ENCODE assay signal across 34 cellular contexts in the genomic region with DNA sequence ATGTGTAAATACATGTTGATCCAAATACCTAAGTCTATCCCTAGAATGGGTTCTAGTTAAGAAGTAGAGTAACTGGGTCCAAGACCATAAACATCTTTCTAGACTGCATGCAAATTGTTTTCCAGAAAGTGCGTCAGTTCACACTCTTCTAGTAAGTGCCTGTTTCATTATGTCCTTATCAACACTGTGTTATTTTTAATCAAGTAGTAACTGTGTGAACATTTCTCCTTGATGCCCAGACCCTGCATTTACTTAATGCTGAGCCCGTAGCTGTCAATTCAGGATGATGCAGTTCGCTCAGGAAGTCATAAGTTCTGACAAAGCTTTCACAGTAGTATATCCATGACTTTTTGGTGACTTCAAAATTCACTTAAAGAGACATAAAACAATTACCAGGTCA.
"Had no signal": no experiment of that assay in that cellular context is flagged by ENCODE, and none has a peak within 500 bp of the region (broad histone marks: within the 10 kb centered on the region; RNA-seq: fewer than 3 reads in every experiment).

No MANE protein-coding gene starts in this region.

- ATAC-seq: activated naive CD4-positive, alpha-beta T cell treated with anti-CD3 and anti-CD28 coated beads, Interleukin-2, amount 50 U/mL, for 72 hours; activated naive CD8-positive, alpha-beta T cell treated with anti-CD3 and anti-CD28 coated beads, Interleukin-2, amount 50 U/mL, for 24 hours; activated T-cell treated with anti-CD3 and anti-CD28 coated beads, Interleukin-2, amount 50 U/mL, for 4 hours; activated T-cell treated with anti-CD3 and anti-CD28 coated beads, Interleukin-2, amount 50 U/mL, for 72 hours; activated T-helper 17 cell treated with anti-CD3 and anti-CD28 coated beads, Interleukin-2, amount 50 U/mL, for 72 hours; body of pancreas had no signal

- H3K9me3 Mint-ChIP-seq: activated naive CD4-positive, alpha-beta T cell treated with anti-CD3 and anti-CD28 coated beads for 36 hours; activated naive CD4-positive, alpha-beta T cell treated with anti-CD3 and anti-CD28 coated beads, Interleukin-2, amount 10 ng/mL, durations not matched to agents 7 days and 5 days; activated naive CD4-positive, alpha-beta T cell treated with anti-CD3 and anti-CD28 coated beads, Interleukin-2, amount 50 U/mL, for 24 hours; activated naive CD4-positive, alpha-beta T cell treated with anti-CD3 and anti-CD28 coated beads, Interleukin-2, amount 50 U/mL, for 72 hours; activated naive CD8-positive, alpha-beta T cell treated with anti-CD3 and anti-CD28 coated beads for 36 hours; activated naive CD8-positive, alpha-beta T cell treated with anti-CD3 and anti-CD28 coated beads, Interleukin-2, amount 10 ng/mL, durations not matched to agents 7 days and 5 days; activated naive CD8-positive, alpha-beta T cell treated with anti-CD3 and anti-CD28 coated beads, Interleukin-2, amount 50 U/mL, for 24 hours; activated T-cell treated with anti-CD3 and anti-CD28 coated beads, Interleukin-2, amount 50 U/mL, for 24 hours; activated T-cell treated with anti-CD3 and anti-CD28 coated beads, Interleukin-2, amount 50 U/mL, for 4 hours; activated T-cell treated with anti-CD3 and anti-CD28 coated beads, Interleukin-2, amount 50 U/mL, for 72 hours; activated T-helper 1 cell treated with anti-CD3 and anti-CD28 coated beads, Interleukin-12 subunit alpha, Interleukin-12 subunit beta, Interleukin-2, Interleukin-4 antibody, amounts not matched to agents 30 ng/mL and 10 ng/mL and 1 ng/mL, durations not matched to agents 14 hours and 24 hours and 36 hours; activated T-helper 17 cell treated with anti-CD3 and anti-CD28 coated beads, Interleukin-2, amount 50 U/mL, for 72 hours; activated T-helper 2 cell treated with anti-CD3 and anti-CD28 coated beads, Interferon-gamma antibody, Interleukin-2, Interleukin-4, amounts not matched to agents 10 μg/mL and 5 μg/mL and 100 μg/mL, durations not matched to agents 14 hours and 24 hours and 36 hours; brain; central memory CD8-positive, alpha-beta T cell had no signal

- H3K27ac Mint-ChIP-seq: activated naive CD4-positive, alpha-beta T cell treated with anti-CD3 and anti-CD28 coated beads for 36 hours; activated naive CD4-positive, alpha-beta T cell treated with anti-CD3 and anti-CD28 coated beads, Interleukin-2, amount 10 ng/mL, durations not matched to agents 7 days and 5 days; activated naive CD4-positive, alpha-beta T cell treated with anti-CD3 and anti-CD28 coated beads, Interleukin-2, amount 50 U/mL, for 24 hours; activated naive CD4-positive, alpha-beta T cell treated with anti-CD3 and anti-CD28 coated beads, Interleukin-2, amount 50 U/mL, for 72 hours; activated naive CD8-positive, alpha-beta T cell; activated naive CD8-positive, alpha-beta T cell treated with anti-CD3 and anti-CD28 coated beads for 36 hours; activated naive CD8-positive, alpha-beta T cell treated with anti-CD3 and anti-CD28 coated beads, Interleukin-2, amount 10 ng/mL, durations not matched to agents 7 days and 5 days; activated naive CD8-positive, alpha-beta T cell treated with anti-CD3 and anti-CD28 coated beads, Interleukin-2, amount 50 U/mL, for 24 hours; activated T-cell treated with anti-CD3 and anti-CD28 coated beads, Interleukin-2, amount 50 U/mL, for 24 hours; activated T-cell treated with anti-CD3 and anti-CD28 coated beads, Interleukin-2, amount 50 U/mL, for 72 hours; activated T-helper 1 cell treated with anti-CD3 and anti-CD28 coated beads, Interleukin-12 subunit alpha, Interleukin-12 subunit beta, Interleukin-2, Interleukin-4 antibody, amounts not matched to agents 30 ng/mL and 10 ng/mL and 1 ng/mL, durations not matched to agents 14 hours and 24 hours and 36 hours; activated T-helper 17 cell treated with anti-CD3 and anti-CD28 coated beads, Interleukin-2, amount 50 U/mL, for 72 hours; activated T-helper 2 cell treated with anti-CD3 and anti-CD28 coated beads, Interferon-gamma antibody, Interleukin-2, Interleukin-4, amounts not matched to agents 10 μg/mL and 5 μg/mL and 100 μg/mL, durations not matched to agents 14 hours and 24 hours and 36 hours; brain had no signal

- H3K27me3 Mint-ChIP-seq: activated naive CD4-positive, alpha-beta T cell treated with anti-CD3 and anti-CD28 coated beads, Interleukin-2, amount 10 ng/mL, durations not matched to agents 7 days and 5 days; activated naive CD8-positive, alpha-beta T cell; activated naive CD8-positive, alpha-beta T cell treated with anti-CD3 and anti-CD28 coated beads for 36 hours; activated naive CD8-positive, alpha-beta T cell treated with anti-CD3 and anti-CD28 coated beads, Interleukin-2, amount 10 ng/mL, durations not matched to agents 7 days and 5 days; activated T-cell treated with anti-CD3 and anti-CD28 coated beads, Interleukin-2, amount 50 U/mL, for 24 hours; activated T-helper 17 cell treated with anti-CD3 and anti-CD28 coated beads, Interleukin-2, amount 50 U/mL, for 72 hours; central memory CD8-positive, alpha-beta T cell had no signal

- H3K4me1 Mint-ChIP-seq: activated naive CD4-positive, alpha-beta T cell treated with anti-CD3 and anti-CD28 coated beads, Interleukin-2, amount 10 ng/mL, durations not matched to agents 7 days and 5 days; activated naive CD4-positive, alpha-beta T cell treated with anti-CD3 and anti-CD28 coated beads, Interleukin-2, amount 50 U/mL, for 24 hours; activated naive CD8-positive, alpha-beta T cell treated with anti-CD3 and anti-CD28 coated beads for 36 hours; activated naive CD8-positive, alpha-beta T cell treated with anti-CD3 and anti-CD28 coated beads, Interleukin-2, amount 10 ng/mL, durations not matched to agents 7 days and 5 days; activated naive CD8-positive, alpha-beta T cell treated with anti-CD3 and anti-CD28 coated beads, Interleukin-2, amount 50 U/mL, for 24 hours; activated T-helper 17 cell treated with anti-CD3 and anti-CD28 coated beads, Interleukin-2, amount 50 U/mL, for 72 hours; central memory CD8-positive, alpha-beta T cell had no signal

- H3K4me3 Mint-ChIP-seq: activated naive CD4-positive, alpha-beta T cell treated with anti-CD3 and anti-CD28 coated beads for 36 hours; activated naive CD4-positive, alpha-beta T cell treated with anti-CD3 and anti-CD28 coated beads, Interleukin-2, amount 10 ng/mL, durations not matched to agents 7 days and 5 days; activated naive CD4-positive, alpha-beta T cell treated with anti-CD3 and anti-CD28 coated beads, Interleukin-2, amount 50 U/mL, for 24 hours; activated naive CD8-positive, alpha-beta T cell; activated naive CD8-positive, alpha-beta T cell treated with anti-CD3 and anti-CD28 coated beads for 36 hours; activated naive CD8-positive, alpha-beta T cell treated with anti-CD3 and anti-CD28 coated beads, Interleukin-2, amount 10 ng/mL, durations not matched to agents 7 days and 5 days; activated naive CD8-positive, alpha-beta T cell treated with anti-CD3 and anti-CD28 coated beads, Interleukin-2, amount 50 U/mL, for 24 hours; activated T-cell treated with anti-CD3 and anti-CD28 coated beads, Interleukin-2, amount 50 U/mL, for 24 hours; activated T-cell treated with anti-CD3 and anti-CD28 coated beads, Interleukin-2, amount 50 U/mL, for 4 hours; activated T-cell treated with anti-CD3 and anti-CD28 coated beads, Interleukin-2, amount 50 U/mL, for 72 hours; activated T-helper 1 cell treated with anti-CD3 and anti-CD28 coated beads, Interleukin-12 subunit alpha, Interleukin-12 subunit beta, Interleukin-2, Interleukin-4 antibody, amounts not matched to agents 30 ng/mL and 10 ng/mL and 1 ng/mL, durations not matched to agents 14 hours and 24 hours and 36 hours; activated T-helper 17 cell treated with anti-CD3 and anti-CD28 coated beads, Interleukin-2, amount 50 U/mL, for 72 hours; brain; central memory CD8-positive, alpha-beta T cell had no signal

- H3K36me3 Mint-ChIP-seq: activated naive CD4-positive, alpha-beta T cell treated with anti-CD3 and anti-CD28 coated beads, Interleukin-2, amount 10 ng/mL, durations not matched to agents 7 days and 5 days; activated naive CD4-positive, alpha-beta T cell treated with anti-CD3 and anti-CD28 coated beads, Interleukin-2, amount 50 U/mL, for 24 hours; activated naive CD4-positive, alpha-beta T cell treated with anti-CD3 and anti-CD28 coated beads, Interleukin-2, amount 50 U/mL, for 72 hours; activated naive CD8-positive, alpha-beta T cell; activated naive CD8-positive, alpha-beta T cell treated with anti-CD3 and anti-CD28 coated beads for 36 hours; activated naive CD8-positive, alpha-beta T cell treated with anti-CD3 and anti-CD28 coated beads, Interleukin-2, amount 10 ng/mL, durations not matched to agents 7 days and 5 days; brain had no signal

- DNase-seq: activated effector memory CD4-positive, alpha-beta T cell treated with anti-CD3 and anti-CD28 coated beads, Interleukin-2, amount 50 U/mL, for 16 hours; activated effector memory CD4-positive, alpha-beta T cell treated with Interleukin-2 at 50 U/mL for 16 hours; activated gamma-delta T cell; activated gamma-delta T cell treated with Interleukin-2 at 50 U/mL for 16 hours; activated naive CD4-positive, alpha-beta T cell; activated naive CD4-positive, alpha-beta T cell treated with anti-CD3 and anti-CD28 coated beads for 36 hours; activated naive CD4-positive, alpha-beta T cell treated with anti-CD3 and anti-CD28 coated beads, Interleukin-2, amount 10 ng/mL, durations not matched to agents 7 days and 5 days; activated naive CD4-positive, alpha-beta T cell treated with anti-CD3 and anti-CD28 coated beads, Interleukin-2, amount 50 U/mL, for 16 hours; activated naive CD4-positive, alpha-beta T cell treated with Interleukin-2 at 50 U/mL for 16 hours; activated naive CD8-positive, alpha-beta T cell treated with anti-CD3 and anti-CD28 coated beads for 36 hours; activated naive CD8-positive, alpha-beta T cell treated with anti-CD3 and anti-CD28 coated beads, Interleukin-2, amount 10 ng/mL, durations not matched to agents 7 days and 5 days; activated naive CD8-positive, alpha-beta T cell treated with anti-CD3 and anti-CD28 coated beads, Interleukin-2, amount 50 U/mL, for 24 hours; activated T-cell treated with anti-CD3 and anti-CD28 coated beads, Interleukin-2, amount 50 U/mL, for 24 hours; activated T-cell treated with anti-CD3 and anti-CD28 coated beads, Interleukin-2, amount 50 U/mL, for 4 hours; activated T-cell treated with anti-CD3 and anti-CD28 coated beads, Interleukin-2, amount 50 U/mL, for 48 hours; activated T-cell treated with anti-CD3 and anti-CD28 coated beads, Interleukin-2, amount 50 U/mL, for 72 hours; adrenal gland; amniotic stem cell; amygdala; anterior cingulate cortex; aorta; body of pancreas; brain microvascular endothelial cell; caudate nucleus; central memory CD4-positive, alpha-beta T cell; cerebellar nuclear complex had no signal
